In the genomic region with DNA sequence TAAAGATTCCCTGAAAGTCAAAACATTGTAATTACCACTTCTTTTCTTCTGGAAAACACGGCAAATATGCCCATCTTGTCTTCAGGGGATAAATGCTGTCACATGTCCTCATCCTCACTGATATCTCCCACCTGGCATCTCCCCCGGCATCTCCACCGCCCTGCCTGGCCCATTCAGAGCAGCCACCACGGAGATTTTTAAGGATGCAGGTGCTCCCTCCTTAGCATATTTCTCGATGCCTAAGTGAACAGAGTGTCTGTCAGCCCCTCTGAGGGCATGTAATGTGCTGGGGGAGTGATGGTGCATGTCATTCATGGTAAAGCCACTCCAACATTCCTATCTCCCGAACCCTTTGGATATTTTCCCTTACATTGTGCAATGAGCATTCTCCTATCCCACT, we compare ENCODE assay signal across 22 cellular contexts.
"Had no signal": no experiment of that assay in that cellular context is flagged by ENCODE, and none has a peak within 500 bp of the region (broad histone marks: within the 10 kb centered on the region; RNA-seq: fewer than 3 reads in every experiment).

No MANE protein-coding gene starts in this region.

- H3K4me3 ChIP-seq: MG63, SJSA1, SK-N-MC had no signal

- H3K9me3 ChIP-seq: MG63, SJSA1 had no signal

- H3K36me3 ChIP-seq: MG63, SJSA1 had no signal

- ATAC-seq: HepG2 had no signal

- FAIRE-seq: HepG2 had no signal

- DNase-seq: IMR-90, Karpas-422, KG1, MG63, NCI-H1092 treated with DMSO at 0.1 percent for 48 hours, NCI-H1436, NCI-H187, NCI-H2029, NCI-H2081 treated with DMSO at 0.1 percent for 48 hours, NCI-H2171, NCI-H226, NCI-H446, NCI-H510A, NCI-H524 treated with DMSO at 0.1 percent for 48 hours, NCI-H69, NCI-H774, Right ventricle myocardium superior, SIG-M5 had no signal

- H3K27ac ChIP-seq: RWPE1, SJSA1, SK-N-MC had no signal

- H3K4me1 ChIP-seq: SJSA1 had no signal
